ENCODE assay signal across 13 cellular contexts in the genomic region with DNA sequence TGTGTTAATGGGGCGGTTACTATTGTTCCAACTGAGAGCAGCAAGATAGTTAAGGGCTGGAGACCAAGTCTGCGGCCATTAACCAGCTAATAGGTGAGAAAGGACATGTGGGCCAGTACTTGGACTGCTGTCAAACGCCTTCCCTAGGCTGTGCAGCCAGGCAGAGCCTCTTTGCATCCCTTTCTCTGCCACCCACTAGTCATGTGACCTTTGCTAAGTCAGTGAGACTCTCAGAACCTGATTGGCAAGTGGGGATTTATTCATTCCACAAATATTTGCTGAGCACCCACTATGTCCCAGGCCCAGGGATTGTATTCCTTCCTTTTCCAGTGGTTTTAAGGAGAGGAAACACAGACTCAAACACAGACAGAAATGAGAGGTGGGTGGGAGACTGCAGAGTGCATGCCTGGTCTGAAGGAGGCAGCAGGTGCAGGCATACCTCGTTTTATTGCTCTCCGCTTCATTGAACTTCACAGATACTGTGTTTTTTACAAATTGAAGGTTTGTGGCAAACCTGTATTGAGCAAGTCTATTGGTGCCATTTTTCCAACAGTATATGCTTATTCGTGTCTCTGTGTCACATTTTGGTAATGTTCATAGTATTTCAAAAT.
DNase-seq lines count a peak whose midpoint lies in the region; ATAC-seq and TF ChIP-seq lines count a peak whose summit lies in the region.
"Had no signal": no experiment of that assay in that cellular context is flagged by ENCODE, and none has a peak within 500 bp of the region (broad histone marks: within the 10 kb centered on the region; RNA-seq: fewer than 3 reads in every experiment).

No MANE protein-coding gene starts in this region.

- H3K4me1 ChIP-seq in trophoblast cell (ENCODE audit: control insufficient read depth in 1 of 2, insufficient read depth in 2 of 2, low read length in 2 of 2): peaks cover 0 to 2% of the 10 kb centered on the region in 2 experiments

- H3K4ac ChIP-seq in trophoblast cell (ENCODE audit: low read depth, low read length): no peak overlapping the region

- in situ Hi-C loops in ACHN (cut with HindIII; ENCODE audit: low pct_ligation_motif_present, low pct_unique_long_range_greater_than_20kb, low sequenced_read_pairs): no loop called here

- H3K27me3 ChIP-seq in MG63: no peaks in the 10 kb centered on the region
- H3K27me3 ChIP-seq in trophoblast cell (ENCODE audit: insufficient read depth, low read length): no peaks in the 10 kb centered on the region

- no peak overlapping the region for H3K23ac ChIP-seq in trophoblast cell (ENCODE audit: low read length)

- peak; percentile 34 for TF ChIP-seq CTCF in epithelial cell of proximal tubule (conservative IDR thresholded peaks at IDR 0.05; ENCODE audit: low read depth, low read length)

- no peak overlapping the region for H3K14ac ChIP-seq in trophoblast cell (ENCODE audit: low read length)

- H3K9me3 ChIP-seq in MG63: no peaks in the 10 kb centered on the region
- no peaks in the 10 kb centered on the region for H3K9me3 ChIP-seq in trophoblast cell (ENCODE audit: insufficient read depth, low read depth, low read length)

- H4K8ac ChIP-seq in trophoblast cell (ENCODE audit: low read depth, low read length): no peak overlapping the region

- DNase-seq in ACHN (peak; percentile 86), MG63 (peak; percentile 36), epithelial cell of proximal tubule (ENCODE audit: low read depth) (peak; percentile 83), trophoblast cell (no peak), GOT3 (lab: John Stamatoyannopoulos, UW) (no peak), midbrain (lab: John Stamatoyannopoulos, UW) (no peak)
- no peak for DNase-seq in activated T-cell treated with anti-CD3 and anti-CD28 coated beads, Interleukin-2, amount 50 U/mL, for 1 hour
- DNase-seq: activated CD4-positive, CD25-positive, alpha-beta regulatory T cell; activated gamma-delta T cell; cortex of kidney; hippocampal formation; naive B cell had no signal

- ATAC-seq in GM18858 (IDR thresholded peaks at IDR 0.05; ENCODE audit: unreplicated experiment): peak; percentile 73

- H3K4me2 ChIP-seq in trophoblast cell (ENCODE audit: low read length): no peak overlapping the region

- H3K27ac ChIP-seq in trophoblast cell (ENCODE audit: low read depth, low read length): no peak overlapping the region

- no peak overlapping the region for H4K12ac ChIP-seq in trophoblast cell (ENCODE audit: low read depth, low read length)

- no peak overlapping the region for H4K91ac ChIP-seq in trophoblast cell (ENCODE audit: low read depth, low read length)

- no peak overlapping the region for H2AFZ ChIP-seq in trophoblast cell (ENCODE audit: insufficient read depth, low read length, poor library complexity)

- H2BK12ac ChIP-seq in trophoblast cell (ENCODE audit: low read length): no peak overlapping the region

- H3K9ac ChIP-seq in trophoblast cell (ENCODE audit: low read length): no peak overlapping the region

- H3K36me3 ChIP-seq in MG63 (no peaks in the 10 kb centered on the region), trophoblast cell (ENCODE audit: control insufficient read depth in 1 of 2, insufficient read depth in 2 of 2, low read length in 2 of 2) (no peaks in the 10 kb centered on the region)

- H3K4me3 ChIP-seq in MG63: no peak overlapping the region
- H3K4me3 ChIP-seq in epithelial cell of proximal tubule (ENCODE audit: low read depth, low read length): no peak overlapping the region
- no peak overlapping the region for H3K4me3 ChIP-seq in trophoblast cell (ENCODE audit: low read depth, low read length)

- H3K79me2 ChIP-seq in trophoblast cell (ENCODE audit: control insufficient read depth, insufficient read depth, low read length, poor library complexity): no peaks in the 10 kb centered on the region

- H2BK120ac ChIP-seq in trophoblast cell (ENCODE audit: insufficient read depth, low read length, poor library complexity): no peak overlapping the region

- no peaks in the 10 kb centered on the region for H3K79me1 ChIP-seq in trophoblast cell (ENCODE audit: low read length)

- no peak overlapping the region for H2BK5ac ChIP-seq in trophoblast cell (ENCODE audit: low read depth, low read length, poor library complexity)

- H2AK5ac ChIP-seq in trophoblast cell (ENCODE audit: low read length): no peak overlapping the region

- no CpG with 5 or more reads among the region's 6 CpGs for WGBS in trophoblast cell (ENCODE audit: extremely low coverage, insufficient coverage, insufficient read length)

- no peak overlapping the region for H3K18ac ChIP-seq in trophoblast cell (ENCODE audit: low read length)

Comparison
In these comparisons a context has a peak if more than half of its experiments do, and no peak if none do; other contexts are left out.
1. DNase-seq: peak in ACHN (single experiment), MG63 (single experiment) and epithelial cell of proximal tubule (single experiment); none in trophoblast cell (0 of 2), activated T-cell treated with anti-CD3 and anti-CD28 coated beads, Interleukin-2, amount 50 U/mL, for 1 hour (single experiment), GOT3 (single experiment) and midbrain (single experiment).